ENCODE assay signal across 1 cellular context in the genomic region with DNA sequence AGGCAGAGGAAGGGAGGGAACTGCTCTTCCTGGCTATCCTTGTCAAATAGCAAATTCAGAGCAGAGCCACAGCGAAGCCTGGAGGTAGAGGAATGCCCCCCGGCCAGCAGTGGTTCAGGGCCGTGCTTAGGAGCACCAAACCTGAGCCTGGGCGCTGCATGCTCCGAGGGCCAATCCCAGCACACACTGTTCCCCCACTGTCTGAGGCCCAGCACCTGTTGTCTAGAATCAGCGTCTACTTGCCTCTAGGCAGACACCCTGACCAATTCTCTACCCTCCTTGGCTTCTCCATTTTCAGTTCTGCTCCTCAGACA.
TF ChIP-seq lines count a peak whose summit lies in the region.

No MANE protein-coding gene starts in this region.

TF ChIP-seq in GM23338, 12 proteins besides CTCF, POLR2A, EP300 and RAD21 (continued from another document):
- TF ChIP-seq NANOG (IDR thresholded peaks at IDR 0.05; ENCODE audit: borderline replicate concordance), result no peak
